20 cellular contexts compared by ENCODE assay signal in genomic region chr1:95625224-95625623, GRCh38.
A peak's percentile ranks its signal among the peaks of the same experiment; 100 is the strongest.
DNase-seq lines count a peak whose midpoint lies in the region; ATAC-seq and TF ChIP-seq lines count a peak whose summit lies in the region.
"Had no signal": no experiment of that assay in that cellular context is flagged by ENCODE, and none has a peak within 500 bp of the region (broad histone marks: within the 10 kb centered on the region; RNA-seq: fewer than 3 reads in every experiment).

No MANE protein-coding gene starts in this region.

- H3K4me1 ChIP-seq in adipocyte (ENCODE audit: control insufficient read depth, insufficient read depth, low read length) (peaks cover 18% of the 10 kb centered on the region), hepatocyte (ENCODE audit: insufficient read depth) (no peaks in the 10 kb centered on the region), right lobe of liver (peaks cover 0 to 14% (median 0%) of the 10 kb centered on the region in 4 donors)
- H3K4me1 ChIP-seq: BE2C had no signal

- TF ChIP-seq CTCF in hepatocyte (IDR thresholded peaks at IDR 0.05; ENCODE audit: poor library complexity): no peak
- no peak for TF ChIP-seq CTCF in right lobe of liver (IDR thresholded peaks at IDR 0.05)

- H3K9ac ChIP-seq in adipocyte (ENCODE audit: low read length): peak overlapping the region; percentile 84
- H3K9ac ChIP-seq: GM23248 had no signal

- H3K4me2 ChIP-seq in hepatocyte: no peak overlapping the region

- WGBS in hepatocyte (ENCODE audit: low lambda C conversion rate, missing lambda C conversion rate): 91% methylated on average over 1 of the region's 1 CpG
- WGBS in right lobe of liver (ENCODE audit: insufficient coverage, low coverage, low lambda C conversion rate, missing lambda C conversion rate): no CpG with 5 or more reads among the region's 1 CpG

- H3K36me3 ChIP-seq in adipocyte (ENCODE audit: control insufficient read depth, insufficient read depth, low read length, severe bottlenecking) (no peaks in the 10 kb centered on the region), hepatocyte (replicated peaks; ENCODE audit: insufficient read depth, low read depth) (no peaks in the 10 kb centered on the region), right lobe of liver (no peaks in the 10 kb centered on the region)
- H3K36me3 ChIP-seq: BE2C had no signal

- H3K79me2 ChIP-seq in hepatocyte: no peaks in the 10 kb centered on the region

- H3K27me3 ChIP-seq in adipocyte (replicated peaks; ENCODE audit: control insufficient read depth, insufficient read depth, low read length): no peaks in the 10 kb centered on the region
- no peaks in the 10 kb centered on the region for H3K27me3 ChIP-seq in hepatocyte
- H3K27me3 ChIP-seq in right lobe of liver: no peaks in the 10 kb centered on the region
- H3K27me3 ChIP-seq: BE2C had no signal

- no peaks in the 10 kb centered on the region for H4K20me1 ChIP-seq in hepatocyte (ENCODE audit: insufficient read depth, poor library complexity, severe bottlenecking)

- H3K4me3 ChIP-seq in adipocyte (ENCODE audit: low read length): peak overlapping the region; percentile 79
- H3K4me3 ChIP-seq in hepatocyte: no peak overlapping the region
- H3K4me3 ChIP-seq in right lobe of liver: peak overlapping the region in 1 of 3 donors; percentile 30
- H3K4me3 ChIP-seq: GM12878, GM23248 had no signal

- no peaks in the 10 kb centered on the region for H3K9me2 ChIP-seq in hepatocyte (replicated peaks; ENCODE audit: insufficient read depth)

- H3K9me3 ChIP-seq in adipocyte (ENCODE audit: control insufficient read depth, low read length): no peaks in the 10 kb centered on the region
- H3K9me3 ChIP-seq in hepatocyte (ENCODE audit: low read depth): no peaks in the 10 kb centered on the region
- no peaks in the 10 kb centered on the region for H3K9me3 ChIP-seq in right lobe of liver
- H3K9me3 ChIP-seq: BE2C had no signal

- no peak for TF ChIP-seq POLR2A in right lobe of liver (IDR thresholded peaks at IDR 0.05)

- ATAC-seq in right lobe of liver: peak; percentile 94 to 98 (median 98)
- ATAC-seq in HG03354 (IDR thresholded peaks at IDR 0.05; ENCODE audit: poor library complexity, severe bottlenecking, unreplicated experiment): no peak
- ATAC-seq in GM18858 (IDR thresholded peaks at IDR 0.05; ENCODE audit: unreplicated experiment): no peak
- ATAC-seq: GM12878 had no signal

- H3K27ac ChIP-seq in hepatocyte (no peak overlapping the region), right lobe of liver (peak overlapping the region in 1 of 3 donors; percentile 37)
- H3K27ac ChIP-seq: GM23248 had no signal

- no peak for DNase-seq in adipocyte (ENCODE audit: low read depth)
- peak; percentile 21 for DNase-seq in hepatocyte (ENCODE audit: low spot score)
- no peak for DNase-seq in right lobe of liver
- no peak for DNase-seq in NCI-H226
- no peak for DNase-seq in UCSD-AML1 (lab: John Stamatoyannopoulos, UW; ENCODE audit: unreplicated experiment)
- DNase-seq: ACHN; BE2C; C1 segment of cervical spinal cord; CD4-positive, CD25-positive, alpha-beta regulatory T cell; CD8-positive, alpha-beta memory T cell; COR-L47; DMS 273 treated with DMSO at 0.1 percent for 48 hours; DND-41; EL; GM23248; HCEC 1CT; KBM-7 had no signal

- H2AFZ ChIP-seq in hepatocyte: no peak overlapping the region
- H2AFZ ChIP-seq: GM23248 had no signal

- intact Hi-C loops in right lobe of liver (cut with DNase I): no loop called here

Comparison
In these comparisons a context has a peak if more than half of its experiments do, and no peak if none do; other contexts are left out.
1. ATAC-seq: peak in right lobe of liver (4 of 4); none in HG03354 (single experiment) and GM18858 (single experiment).